8 cellular contexts compared by ENCODE assay signal in genomic region chr10:5685764-5686240, GRCh38. TPM values are rescaled to one million over a fixed set of nuclear protein-coding genes. Genes with fewer than 3 reads are reported as not detected.
A peak's percentile ranks its signal among the peaks of the same experiment; 100 is the strongest.
DNase-seq lines count a peak whose midpoint lies in the region; ATAC-seq and TF ChIP-seq lines count a peak whose summit lies in the region.

No MANE protein-coding gene starts in this region.

- H3K36me3 ChIP-seq in GM23248 (ENCODE audit: low read depth) = no peaks in the 10 kb centered on the region
- no peaks in the 10 kb centered on the region for H3K36me3 ChIP-seq in esophagus squamous epithelium

- H3K4me1 ChIP-seq in GM23248 (ENCODE audit: insufficient read depth) = peaks cover 14% of the 10 kb centered on the region
- peaks cover 0 to 45% (median 4%) of the 10 kb centered on the region in 3 donors for H3K4me1 ChIP-seq in esophagus squamous epithelium

- H3F3A ChIP-seq in GM23248 (ENCODE audit: insufficient read depth) = peaks cover 16% of the 10 kb centered on the region

- H3K4me3 ChIP-seq in GM23248 (peak overlapping the region; percentile 85), esophagus squamous epithelium (peak overlapping the region; percentile 68 to 99 (median 96)), retinal pigment epithelial cell (ENCODE audit: low read length) (peak overlapping the region; percentile 91)

- no peaks in the 10 kb centered on the region for H3K9me2 ChIP-seq in GM23248 (ENCODE audit: insufficient read depth)

- H2AFZ ChIP-seq in GM23248 = peak overlapping the region; percentile 86

- no peak for TF ChIP-seq CTCF in esophagus squamous epithelium (IDR thresholded peaks at IDR 0.05)
- TF ChIP-seq CTCF in retinal pigment epithelial cell (conservative IDR thresholded peaks at IDR 0.05; ENCODE audit: low read depth, low read length) = peak; percentile 4

- no peak for TF ChIP-seq POLR2A in esophagus squamous epithelium (IDR thresholded peaks at IDR 0.05)

- in situ Hi-C loops in GM23248 (cut with MboI) = no loop called here

- intact Hi-C loops in esophagus squamous epithelium (cut with DNase I) = no loop called here
- intact Hi-C loops in posterior vena cava (cut with DNase I) = loop anchor here in 1 of 2 donors (5.0 kb wide), 1 partner anchor 239 kb away; no protein-coding TSS in a partner anchor

- H3K9ac ChIP-seq in GM23248 = peak overlapping the region; percentile 93

- 4 to 9% methylated on average over 10 of the region's 10 CpGs for WGBS in GM23248 (ENCODE audit: low coverage in 1 of 2, low lambda C conversion rate in 2 of 2, missing lambda C conversion rate in 2 of 2), 2 experiments
- WGBS in esophagus squamous epithelium, 2 donors = 1 to 5% methylated on average over 10 of the region's 10 CpGs

- DNase-seq in GM23248 (peak; percentile 46), RPMI8226 (peak; percentile 29), esophagus squamous epithelium (lab: John Stamatoyannopoulos, UW) (no peak), retinal pigment epithelial cell (ENCODE audit: low read depth) (no peak), HuH-7 (ENCODE audit: low spot score) (no peak), posterior vena cava (ENCODE audit: low spot score) (no peak), DMS153 (lab: John Stamatoyannopoulos, UW) (no peak)

- H3K79me2 ChIP-seq in GM23248 (ENCODE audit: insufficient read depth) = peaks cover 59% of the 10 kb centered on the region

- H3K9me3 ChIP-seq in GM23248 (ENCODE audit: low read depth) (no peaks in the 10 kb centered on the region), esophagus squamous epithelium (no peaks in the 10 kb centered on the region)

- peaks cover 10% of the 10 kb centered on the region for H4K20me1 ChIP-seq in GM23248 (ENCODE audit: insufficient read depth)

- ATAC-seq in HG03135 (IDR thresholded peaks at IDR 0.05; ENCODE audit: unreplicated experiment) = no peak

- peak overlapping the region; percentile 95 for H3K4me2 ChIP-seq in GM23248 (ENCODE audit: unreplicated experiment)

- H3K27me3 ChIP-seq in GM23248 (replicated peaks; ENCODE audit: insufficient read depth) = no peaks in the 10 kb centered on the region
- no peaks in the 10 kb centered on the region for H3K27me3 ChIP-seq in esophagus squamous epithelium

- peak overlapping the region; percentile 88 for H3K27ac ChIP-seq in GM23248
- H3K27ac ChIP-seq in esophagus squamous epithelium = peak overlapping the region; percentile 89 to 95 (median 92)

RNA-seq across cellular contexts. Expression of gene TASOR2, which starts 1.2 kb away (rescaled TPM):
- total RNA-seq in GM23248 (2014; rRNA removed; shearing (Covaris generic)) = 51.9 and 60.7 TPM in 2 replicates
- polyA plus RNA-seq in GM23248 (2016; fragmentation: Nextera tagmentation; extraction: Ambion mirVana) = 16.8 and 19.9 TPM in 2 replicates
- 10 to 100 TPM; 18.0 to 86.8 (median 41.4) TPM for total RNA-seq in esophagus squamous epithelium
- total RNA-seq in posterior vena cava = 10 to 100 TPM; 57.5 to 59.6 TPM

RNA-seq across cellular contexts. Expression of gene ASB13, which starts 19.4 kb away (rescaled TPM):
- total RNA-seq in GM23248 (2014; rRNA removed; shearing (Covaris generic)) = 5.6 and 8.9 TPM in 2 replicates
- 7.5 and 8.9 TPM in 2 replicates for polyA plus RNA-seq in GM23248 (2016; fragmentation: Nextera tagmentation; extraction: Ambion mirVana)
- total RNA-seq in esophagus squamous epithelium = 10 to 100 TPM in 3 of 4 donors, 1 to 10 TPM in 1; 9.6 to 29.0 (median 15.7) TPM
- total RNA-seq in posterior vena cava = 10 to 100 TPM; 19.7 to 21.6 TPM

Comparison
In these comparisons a context has a peak if more than half of its experiments do, and no peak if none do; other contexts are left out.
1. DNase-seq: peak in GM23248 (single experiment) and RPMI8226 (single experiment); none in esophagus squamous epithelium (single experiment), retinal pigment epithelial cell (single experiment), HuH-7 (single experiment), posterior vena cava (single experiment) and DMS153 (single experiment).
2. Peak in every context shown above with its lines, with median percentiles within 50 percentile points of each other: H3K4me3 ChIP-seq.